In the genomic region with DNA sequence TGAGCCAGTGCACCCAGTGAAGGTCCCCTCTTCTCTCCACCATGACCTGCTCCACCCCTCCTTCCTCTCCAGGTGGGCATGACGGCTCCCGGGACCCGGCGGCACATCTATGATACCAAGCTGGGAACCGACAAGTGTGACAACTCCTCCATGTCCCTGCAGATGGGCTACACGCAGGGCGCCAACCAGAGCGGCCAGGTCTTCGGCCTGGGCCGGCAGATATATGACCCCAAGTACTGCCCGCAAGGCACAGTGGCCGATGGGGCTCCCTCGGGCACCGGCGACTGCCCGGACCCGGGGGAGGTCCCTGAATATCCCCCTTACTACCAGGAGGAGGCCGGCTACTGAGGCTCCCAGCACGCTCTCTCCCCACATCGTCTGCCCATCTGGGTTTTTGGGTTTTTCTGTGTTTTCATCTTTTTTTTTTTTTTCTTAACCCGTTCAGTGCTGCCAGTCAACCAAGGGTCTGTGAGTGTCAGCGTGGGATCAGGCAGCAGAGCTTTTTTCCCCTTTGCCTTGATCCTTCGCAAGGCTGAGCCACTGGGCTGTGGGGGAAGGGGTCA, we compare ENCODE assay signal across 13 cellular contexts. TPM values are rescaled to one million over a fixed set of nuclear protein-coding genes. Genes with fewer than 3 reads are reported as not detected.
DNase-seq lines count a peak whose midpoint lies in the region; ATAC-seq and TF ChIP-seq lines count a peak whose summit lies in the region.
"Had no signal": no experiment of that assay in that cellular context is flagged by ENCODE, and none has a peak within 500 bp of the region (broad histone marks: within the 10 kb centered on the region; RNA-seq: fewer than 3 reads in every experiment).

No MANE protein-coding gene starts in this region.

- TF ChIP-seq EP300 in upper lobe of left lung (IDR thresholded peaks at IDR 0.05), result no peak

- BruUV-seq in mammary epithelial cell (replicated peaks; lab: Mats Ljungman, UMichigan), result no TSS peak

- H3K27me3 ChIP-seq in breast epithelium (no peaks in the 10 kb centered on the region), mammary epithelial cell (ENCODE audit: insufficient read depth, low read length) (no peaks in the 10 kb centered on the region), SU-DHL-6 (ENCODE audit: low read length) (no peaks in the 10 kb centered on the region), left lung (no peaks in the 10 kb centered on the region), upper lobe of left lung (no peaks in the 10 kb centered on the region)

- H3K4me2 ChIP-seq in mammary epithelial cell (ENCODE audit: insufficient read depth, low read depth, low read length) (no peak overlapping the region), SU-DHL-6 (ENCODE audit: low read depth, low read length, poor library complexity, severe bottlenecking) (peak overlapping the region; percentile 54)
- H3K4me2 ChIP-seq: smooth muscle cell had no signal

- H3K4me1 ChIP-seq in breast epithelium, result peaks cover 0 to 13% of the 10 kb centered on the region in 2 donors
- peaks cover 28% of the 10 kb centered on the region for H3K4me1 ChIP-seq in mammary epithelial cell (ENCODE audit: insufficient read depth, low read length)
- peaks cover 15 to 62% of the 10 kb centered on the region in 2 donors for H3K4me1 ChIP-seq in left lung
- peaks cover 17 to 46% (median 38%) of the 10 kb centered on the region in 4 donors for H3K4me1 ChIP-seq in upper lobe of left lung

- 76% methylated on average over 20 of the region's 23 CpGs for WGBS in mammary epithelial cell (ENCODE audit: low coverage, missing lambda C conversion rate)
- WGBS in upper lobe of left lung, 2 donors, result 56 to 68% methylated on average over 12 to 23 of the region's 23 CpGs

- no peak for TF ChIP-seq CTCF in breast epithelium (IDR thresholded peaks at IDR 0.05)
- no peak for TF ChIP-seq CTCF in mammary epithelial cell (conservative IDR thresholded peaks at IDR 0.05 in 1 of 2, IDR thresholded peaks at IDR 0.05 in 1 of 2; ENCODE audit: extremely low read depth in 1 of 2, insufficient read depth in 1 of 2, low read depth in 1 of 2, low read length in 2 of 2)
- no peak for TF ChIP-seq CTCF in SU-DHL-6 (IDR thresholded peaks at IDR 0.05; ENCODE audit: insufficient read depth, low read length, poor library complexity, severe bottlenecking)
- no peak for TF ChIP-seq CTCF in left lung (IDR thresholded peaks at IDR 0.05)
- no peak for TF ChIP-seq CTCF in upper lobe of left lung (IDR thresholded peaks at IDR 0.05)

- H2AFZ ChIP-seq in mammary epithelial cell (ENCODE audit: low read depth, low read length) (no peak overlapping the region), SU-DHL-6 (ENCODE audit: low read depth, low read length, severe bottlenecking) (no peak overlapping the region)

- H3K9me3 ChIP-seq in breast epithelium (no peaks in the 10 kb centered on the region), mammary epithelial cell (replicated peaks; ENCODE audit: insufficient read depth, low read length) (no peaks in the 10 kb centered on the region), SU-DHL-6 (ENCODE audit: insufficient read depth, low read length) (no peaks in the 10 kb centered on the region), left lung (no peaks in the 10 kb centered on the region), upper lobe of left lung (no peaks in the 10 kb centered on the region)

- H3K9ac ChIP-seq in mammary epithelial cell (ENCODE audit: insufficient read depth, low read length), result no peak overlapping the region
- H3K9ac ChIP-seq in SU-DHL-6 (ENCODE audit: low read length), result peak overlapping the region; percentile 34

- TF ChIP-seq POLR2A in breast epithelium (IDR thresholded peaks at IDR 0.05), result no peak
- TF ChIP-seq POLR2A in upper lobe of left lung (IDR thresholded peaks at IDR 0.05), result no peak

- DNase-seq in breast epithelium (ENCODE audit: low spot score in 2 of 2), result no peak
- no peak for DNase-seq in mammary epithelial cell
- DNase-seq in left lung, result peak in 1 of 2 donors; percentile 83
- DNase-seq in upper lobe of left lung, result peak in 1 of 2 donors; percentile 83
- no peak for DNase-seq in middle frontal gyrus (ENCODE audit: extremely low spot score, low spot score)
- no peak for DNase-seq in NCI-H2081 treated with DMSO at 0.1 percent for 48 hours (lab: John Stamatoyannopoulos, UW)

- no peaks in the 10 kb centered on the region for H4K20me1 ChIP-seq in mammary epithelial cell (ENCODE audit: insufficient read depth, low read length)
- no peaks in the 10 kb centered on the region for H4K20me1 ChIP-seq in SU-DHL-6 (ENCODE audit: low read depth, low read length)

- intact Hi-C loops in breast epithelium (cut with DNase I; ENCODE audit: low total_unique reads) (no loop called here), mammary epithelial cell (cut with micrococcal nuclease) (no loop called here), left lung (cut with DNase I) (no loop called here)

- H3K36me3 ChIP-seq in breast epithelium (no peaks in the 10 kb centered on the region), mammary epithelial cell (ENCODE audit: insufficient read depth, low read length) (peaks cover 13% of the 10 kb centered on the region), SU-DHL-6 (ENCODE audit: low read length) (peaks cover 6% of the 10 kb centered on the region), left lung (peaks cover 0 to 57% of the 10 kb centered on the region in 2 donors), upper lobe of left lung (peaks cover 7 to 40% (median 33%) of the 10 kb centered on the region in 4 donors)

- H3K27ac ChIP-seq in breast epithelium (peak overlapping the region; percentile 59 to 76), mammary epithelial cell (ENCODE audit: insufficient read depth, low read depth, low read length) (no peak overlapping the region), SU-DHL-6 (ENCODE audit: low read depth, low read length) (peak overlapping the region; percentile 95), left lung (peak overlapping the region; percentile 67 to 94), upper lobe of left lung (peak overlapping the region in 3 of 4 donors; percentile 60 to 86 (median 78))

- no peak overlapping the region for H3K4me3 ChIP-seq in breast epithelium
- H3K4me3 ChIP-seq in mammary epithelial cell (replicated peaks in 1 of 3; ENCODE audit: insufficient read depth in 1 of 3, low read depth in 2 of 3, low read length in 3 of 3), result no peak overlapping the region
- H3K4me3 ChIP-seq in SU-DHL-6 (ENCODE audit: insufficient read depth, low read length, poor library complexity, severe bottlenecking), result no peak overlapping the region
- H3K4me3 ChIP-seq in left lung, result peak overlapping the region in 1 of 2 donors; percentile 68
- no peak overlapping the region for H3K4me3 ChIP-seq in upper lobe of left lung
- H3K4me3 ChIP-seq: smooth muscle cell had no signal

- in situ Hi-C loops in mammary epithelial cell (cut with MboI; ENCODE audit: low sequenced_read_pairs in 2 of 2), result no loop called here

- H3K79me2 ChIP-seq in mammary epithelial cell (ENCODE audit: insufficient read depth, low read length), result peaks cover 22% of the 10 kb centered on the region
- peaks cover 13% of the 10 kb centered on the region for H3K79me2 ChIP-seq in SU-DHL-6 (ENCODE audit: insufficient read depth, low read length)

- CTCF ChIA-PET in mammary epithelial cell (lab: Charles Lee; ENCODE audit: low non-redundant PET), result no interaction called here

- dilution Hi-C loops in mammary epithelial cell (cut with HindIII; ENCODE audit: low sequenced_read_pairs), result no loop called here

- H3F3A ChIP-seq in SU-DHL-6 (ENCODE audit: insufficient read depth), result peaks cover 36% of the 10 kb centered on the region

- ATAC-seq in left lung (no peak), upper lobe of left lung (ENCODE audit: low FRiP score in 2 of 2) (no peak), GM19455 (IDR thresholded peaks at IDR 0.05; ENCODE audit: unreplicated experiment) (no peak)
- ATAC-seq: Panc1 had no signal

- H3K9me2 ChIP-seq in SU-DHL-6 (replicated peaks; ENCODE audit: insufficient read depth, low read length), result no peaks in the 10 kb centered on the region

RNA-seq across cellular contexts. Expression of a gene that starts 2.3 kb away (rescaled TPM):
- total RNA-seq in breast epithelium, result 10 to 100 TPM in 2 of 3 donors, 1 to 10 TPM in 1; 8.0 to 31.8 (median 26.5) TPM
- 10 to 100 TPM; 14.3 to 28.4 TPM for total RNA-seq in mammary epithelial cell
- 7.4 TPM for polyA plus RNA-seq in mammary epithelial cell
- 21.8 TPM for polyA minus RNA-seq in mammary epithelial cell
- total RNA-seq in left lung, result 10 to 100 TPM; 49.6 to 52.2 TPM
- total RNA-seq in upper lobe of left lung, result 100 to 1,000 TPM in 2 of 6 donors, 10 to 100 TPM in 4; 34.1 to 224 (median 58.2) TPM

RNA-seq across cellular contexts. Expression of a gene that starts 11.2 kb away (rescaled TPM):
- total RNA-seq in breast epithelium, result 10 to 100 TPM; 70.4 to 74.1 (median 70.7) TPM
- total RNA-seq in mammary epithelial cell, result 100 to 1,000 TPM; 420 to 485 TPM
- 287 TPM for polyA plus RNA-seq in mammary epithelial cell
- 688 TPM for polyA minus RNA-seq in mammary epithelial cell
- total RNA-seq in left lung, result 100 to 1,000 TPM; 250 to 259 TPM
- total RNA-seq in upper lobe of left lung, result 100 to 1,000 TPM in 5 of 6 donors, 10 to 100 TPM in 1; 98.1 to 262 (median 164) TPM

RNA-seq across cellular contexts. Expression of a gene that starts 16.3 kb away (rescaled TPM):
- total RNA-seq in breast epithelium (not detected), mammary epithelial cell (not detected), left lung (not detected), upper lobe of left lung (not detected)
- polyA plus RNA-seq in mammary epithelial cell, result not detected
- polyA minus RNA-seq in mammary epithelial cell, result not detected
- total RNA-seq: LHCN-M2, smooth muscle cell, ureter had no signal
- polyA plus RNA-seq: BJ, smooth muscle cell had no signal

RNA-seq across cellular contexts. Expression of a gene that starts 16.7 kb away (rescaled TPM):
- 100 to 1,000 TPM; 112 to 156 (median 153) TPM for total RNA-seq in breast epithelium
- total RNA-seq in mammary epithelial cell, result 100 to 1,000 TPM; 104 to 152 TPM
- polyA plus RNA-seq in mammary epithelial cell, result 122 TPM
- 81.8 TPM for polyA minus RNA-seq in mammary epithelial cell
- total RNA-seq in left lung, result 100 to 1,000 TPM; 135 to 154 TPM
- 100 to 1,000 TPM; 143 to 643 (median 208) TPM for total RNA-seq in upper lobe of left lung

RNA-seq across cellular contexts. Expression of a gene that starts 29.3 kb away (rescaled TPM):
- total RNA-seq in breast epithelium, result 10 to 100 TPM; 18.7 to 43.2 (median 23.9) TPM
- 1 to 10 TPM in 1 of 2 donors, under 1 TPM in 1; 0.94 to 6.0 TPM for total RNA-seq in mammary epithelial cell
- 1.3 TPM for polyA plus RNA-seq in mammary epithelial cell
- 0.10 TPM for polyA minus RNA-seq in mammary epithelial cell
- 10 to 100 TPM; 71.1 to 83.8 TPM for total RNA-seq in left lung
- 100 to 1,000 TPM in 4 of 6 donors, 10 to 100 TPM in 2; 91.6 to 332 (median 123) TPM for total RNA-seq in upper lobe of left lung
